ENCODE assay signal across 1 cellular context in genomic region chr6:42726485-42727083, GRCh38.
TF ChIP-seq lines count a peak whose summit lies in the region.

No MANE protein-coding gene starts in this region.

TF ChIP-seq in GM12878, 131 proteins besides CTCF, POLR2A, EP300 and RAD21 (continued from another document):
- peak; percentile 51; the same call in 1 of the 2 replicates for TF ChIP-seq CREB1 (IDR thresholded peaks at IDR 0.05; ENCODE audit: low read depth)
- no peak for TF ChIP-seq PRDM15 (CRISPR knock-in tag; IDR thresholded peaks at IDR 0.05)
- TF ChIP-seq FOXK2 (IDR thresholded peaks at IDR 0.05), result 0 out of 2 replicates have a peak, but pooled peaks have one; percentile 16
- no peak for TF ChIP-seq NFXL1 (IDR thresholded peaks at IDR 0.05; ENCODE audit: borderline replicate concordance)
- peak; percentile 79 to 80 for TF ChIP-seq BHLHE40 (IDR thresholded peaks at IDR 0.05; ENCODE audit: borderline replicate concordance in 1 of 2, low read depth in 2 of 2, low read length in 1 of 2)
- 0 out of 2 replicates have a peak, but pooled peaks have one; percentile 16 for TF ChIP-seq IRF4 (IDR thresholded peaks at IDR 0.05; ENCODE audit: low read depth, low read length)
- peak; percentile 29; the same call in 1 of the 2 replicates for TF ChIP-seq HCFC1 (IDR thresholded peaks at IDR 0.05; ENCODE audit: low read length)
- peak; percentile 41 for TF ChIP-seq MEF2B (IDR thresholded peaks at IDR 0.05; ENCODE audit: partially characterized antibody, poor library complexity, severe bottlenecking)
- peak; percentile 19; the same call in 1 of the 2 replicates for TF ChIP-seq RUNX3 (IDR thresholded peaks at IDR 0.05; ENCODE audit: low read length)
- 0 out of 2 replicates have a peak, but pooled peaks have one; percentile 14 for TF ChIP-seq TAF1 (IDR thresholded peaks at IDR 0.05; ENCODE audit: borderline replicate concordance, low read depth, low read length)
- TF ChIP-seq POU2F2 (IDR thresholded peaks at IDR 0.05; ENCODE audit: borderline replicate concordance, low read depth, low read length), result 0 out of 3 replicates have a peak, but pooled peaks have one; percentile 22
- peak; percentile 53; the same call in 1 of the 2 replicates for TF ChIP-seq CREM (IDR thresholded peaks at IDR 0.05; ENCODE audit: low read depth)
- TF ChIP-seq ZBTB40 (IDR thresholded peaks at IDR 0.05; ENCODE audit: borderline replicate concordance), result peak; percentile 35; the same call in 1 of the 2 replicates
- TF ChIP-seq RELA (IDR thresholded peaks at IDR 0.05; ENCODE audit: borderline replicate concordance, partially characterized antibody), result peak; percentile 64
- no peak for TF ChIP-seq POLR2AphosphoS5 (IDR thresholded peaks at IDR 0.05; ENCODE audit: low read length)
- 0 out of 2 replicates have a peak, but pooled peaks have one; percentile 36 for TF ChIP-seq NKRF (conservative IDR thresholded peaks at IDR 0.05)
- TF ChIP-seq E2F4 (IDR thresholded peaks at IDR 0.05; ENCODE audit: low read depth, low read length), result no peak
- TF ChIP-seq MEF2A (IDR thresholded peaks at IDR 0.05; ENCODE audit: insufficient read depth, low read depth, low read length), result peak; percentile 85
- 0 out of 4 replicates have a peak, but pooled peaks of 1 of the 2 experiments have one; percentile 11 for TF ChIP-seq IKZF2 (IDR thresholded peaks at IDR 0.05)
- TF ChIP-seq CBFB (IDR thresholded peaks at IDR 0.05; ENCODE audit: low read depth), result no peak
- TF ChIP-seq ESRRA (IDR thresholded peaks at IDR 0.05; ENCODE audit: low read length), result peak; percentile 100
- 0 out of 2 replicates have a peak, but pooled peaks have one; percentile 57 for TF ChIP-seq NR2F1 (conservative IDR thresholded peaks at IDR 0.05)
- TF ChIP-seq KLF5 (IDR thresholded peaks at IDR 0.05; ENCODE audit: partially characterized antibody), result no peak
- TF ChIP-seq MXI1 (IDR thresholded peaks at IDR 0.05; ENCODE audit: low read depth, low read length), result peak; percentile 14; the same call in 1 of the 2 replicates
- peak; percentile 52 for TF ChIP-seq SKIL (IDR thresholded peaks at IDR 0.05; ENCODE audit: low read depth, poor library complexity, severe bottlenecking)
- TF ChIP-seq E2F8 (IDR thresholded peaks at IDR 0.05; ENCODE audit: low read depth, partially characterized antibody), result peak; percentile 57
- TF ChIP-seq YY1 (IDR thresholded peaks at IDR 0.05; ENCODE audit: low read depth, low read length), result peak; percentile 87
- TF ChIP-seq FOXM1 (IDR thresholded peaks at IDR 0.05; ENCODE audit: low read depth, low read length), result 0 out of 2 replicates have a peak, but pooled peaks have one; percentile 30
- peak; percentile 85 for TF ChIP-seq NBN (IDR thresholded peaks at IDR 0.05)
- TF ChIP-seq PAX5 (IDR thresholded peaks at IDR 0.05; ENCODE audit: borderline replicate concordance, low read depth, low read length), result no peak
